Comparison of ENCODE assay signal across 9 cellular contexts in genomic region chr2:229713371-229714079, GRCh38. TPM values are rescaled to one million over a fixed set of nuclear protein-coding genes. Genes with fewer than 3 reads are reported as not detected.
DNase-seq lines count a peak whose midpoint lies in the region; ATAC-seq and TF ChIP-seq lines count a peak whose summit lies in the region.
"Had no signal": no experiment of that assay in that cellular context is flagged by ENCODE, and none has a peak within 500 bp of the region (broad histone marks: within the 10 kb centered on the region; RNA-seq: fewer than 3 reads in every experiment).

No MANE protein-coding gene starts in this region.

- intact Hi-C loops in adrenal gland (cut with DNase I) (loop anchor here in 1 of 2 donors (10.0 kb wide), 2 partner anchors 129 to 289 kb away; no protein-coding TSS in a partner anchor), spleen (cut with DNase I; ENCODE audit: low total_unique reads) (no loop called here)

- H3K27me3 ChIP-seq in adrenal gland (peaks cover 3% of the 10 kb centered on the region), iPS DF 6.9 (ENCODE audit: control insufficient read depth, insufficient read depth, low read length) (peaks cover 5% of the 10 kb centered on the region; the same call in 1 of the 2 replicates), spleen (replicated peaks in 1 of 7) (peaks cover 0 to 95% (median 56%) of the 10 kb centered on the region in 7 donors)

- H3K4me1 ChIP-seq in adrenal gland (replicated peaks in 1 of 2) (peaks cover 0 to 43% of the 10 kb centered on the region in 2 donors), iPS DF 6.9 (ENCODE audit: control insufficient read depth, insufficient read depth, low read length) (no peaks in the 10 kb centered on the region), spleen (peaks cover 9 to 30% (median 24%) of the 10 kb centered on the region in 6 donors)

- TF ChIP-seq CTCF in adrenal gland (IDR thresholded peaks at IDR 0.05) (peak in 5 of 6 experiments; percentile 8 to 31 (median 21)), spleen (IDR thresholded peaks at IDR 0.05 in 8 of 11, conservative IDR thresholded peaks at IDR 0.05 in 3 of 11) (no peak)

- WGBS in adrenal gland, 4 donors = 1 to 4% (median 2%) methylated on average over 41 to 61 of the region's 61 CpGs
- no CpG with 5 or more reads among the region's 61 CpGs for WGBS in iPS DF 6.9 (ENCODE audit: insufficient coverage, insufficient read length)
- WGBS in spleen, 5 donors = 2 to 19% (median 3%) methylated on average over 26 to 61 of the region's 61 CpGs

- no peaks in the 10 kb centered on the region for H3K9me3 ChIP-seq in adrenal gland (replicated peaks in 1 of 3)
- no peaks in the 10 kb centered on the region for H3K9me3 ChIP-seq in iPS DF 6.9 (ENCODE audit: control insufficient read depth, insufficient read depth, low read length)
- peaks cover 0 to 5% (median 0%) of the 10 kb centered on the region in 8 donors for H3K9me3 ChIP-seq in spleen
- H3K9me3 ChIP-seq: body of pancreas had no signal

- no peaks in the 10 kb centered on the region for H3K36me3 ChIP-seq in adrenal gland (replicated peaks in 1 of 2)
- H3K36me3 ChIP-seq in iPS DF 6.9 (ENCODE audit: control insufficient read depth, insufficient read depth, low read length) = no peaks in the 10 kb centered on the region
- no peaks in the 10 kb centered on the region for H3K36me3 ChIP-seq in spleen

- H3K4me3 ChIP-seq in adrenal gland (peak overlapping the region in 3 of 4 donors; percentile 27 to 73 (median 34)), iPS DF 6.9 (ENCODE audit: low read length) (peak overlapping the region; percentile 78), spleen (peak overlapping the region in 7 of 8 donors; percentile 31 to 70 (median 46))
- H3K4me3 ChIP-seq: body of pancreas had no signal

- H3K27ac ChIP-seq in adrenal gland (peak overlapping the region in 4 of 5 donors; percentile 30 to 93 (median 83)), iPS DF 6.9 (ENCODE audit: low read length) (no peak overlapping the region), spleen (no peak overlapping the region)
- H3K27ac ChIP-seq: body of pancreas had no signal

- ATAC-seq in GM21737 (IDR thresholded peaks at IDR 0.05; ENCODE audit: unreplicated experiment) = no peak

- peak in 1 of 2 donors; percentile 54 for TF ChIP-seq POLR2A in adrenal gland (IDR thresholded peaks at IDR 0.05)
- no peak for TF ChIP-seq POLR2A in spleen (IDR thresholded peaks at IDR 0.05)

- peak; percentile 4 for DNase-seq in stimulated activated CD4-positive, alpha-beta T cell treated with anti-CD3 and anti-CD28 coated beads, Interleukin-12 subunit alpha, Interleukin-12 subunit beta, amount 100 ng/mL, for 4 hours
- DNase-seq in stimulated activated CD4-positive, alpha-beta T cell treated with anti-CD3 and anti-CD28 coated beads, Interleukin-4, amount 100 ng/mL, for 24 hours = no peak
- DNase-seq in NCI-H1092 (lab: John Stamatoyannopoulos, UW) = peak; percentile 56
- peak; percentile 63 to 82 (median 78) for DNase-seq in adrenal gland
- DNase-seq in iPS DF 6.9 (ENCODE audit: low read depth, low spot score) = no peak
- DNase-seq in spleen = no peak
- DNase-seq in HuH-7.5 (ENCODE audit: low spot score) = no peak

RNA-seq across cellular contexts. Expression of gene DNER, which starts 0.8 kb away (rescaled TPM):
- total RNA-seq in adrenal gland = 100 to 1,000 TPM in 7 of 8 donors, 10 to 100 TPM in 1; 81.2 to 309 (median 200) TPM
- 100 to 1,000 TPM in 1 of 3 donors, 10 to 100 TPM in 2; 49.2 to 188 (median 56.9) TPM for polyA plus RNA-seq in adrenal gland
- total RNA-seq in spleen = under 1 TPM in 5 of 7 donors, not detected in 2; 0.11 to 0.58 (median 0.39) TPM
- under 1 TPM in 2 of 3 donors, not detected in 1; 0.03 to 0.24 TPM for polyA plus RNA-seq in spleen

Comparison
In these comparisons a context has a peak if more than half of its experiments do, and no peak if none do; other contexts are left out.
1. DNase-seq: peak in stimulated activated CD4-positive, alpha-beta T cell treated with anti-CD3 and anti-CD28 coated beads, Interleukin-12 subunit alpha, Interleukin-12 subunit beta, amount 100 ng/mL, for 4 hours (single experiment), NCI-H1092 (single experiment) and adrenal gland (7 of 7); none in stimulated activated CD4-positive, alpha-beta T cell treated with anti-CD3 and anti-CD28 coated beads, Interleukin-4, amount 100 ng/mL, for 24 hours (single experiment), iPS DF 6.9 (single experiment), spleen (single experiment) and HuH-7.5 (single experiment).
2. H3K27ac ChIP-seq: peak in adrenal gland (4 of 5); none in iPS DF 6.9 (single experiment) and spleen (0 of 8).
3. CTCF ChIP-seq: peak in adrenal gland (5 of 6); none in spleen (0 of 11).
4. RNA of gene DNER, which starts 0.8 kb away (total RNA-seq): 81.2 to 309 TPM in adrenal gland; 0.11 to 0.58 TPM in spleen; every median in the first group is over 10 times any median in the second.
5. Peak in every context shown above with its lines, with median percentiles within 50 percentile points of each other: H3K4me3 ChIP-seq.